ENCODE assay signal across 8 cellular contexts in genomic region chr15:89057506-89058133, GRCh38. TPM values are rescaled to one million over a fixed set of nuclear protein-coding genes. Genes with fewer than 3 reads are reported as not detected.
DNase-seq lines count a peak whose midpoint lies in the region; ATAC-seq and TF ChIP-seq lines count a peak whose summit lies in the region.

No MANE protein-coding gene starts in this region.

- TF ChIP-seq CTCF in 22Rv1 (IDR thresholded peaks at IDR 0.05) (peak; percentile 98), Peyer's patch (IDR thresholded peaks at IDR 0.05) (peak; percentile 84 to 98 (median 95)), fibroblast of mammary gland (conservative IDR thresholded peaks at IDR 0.05; ENCODE audit: control insufficient read depth, insufficient read depth, low read depth, low read length) (peak; percentile 93), neural progenitor cell (IDR thresholded peaks at IDR 0.05) (peak; percentile 99)

- H3F3A ChIP-seq in neural progenitor cell (ENCODE audit: low read depth): no peaks in the 10 kb centered on the region

- H3K4me3 Mint-ChIP-seq in neural progenitor cell: no peak overlapping the region

- no peaks in the 10 kb centered on the region for H3K27me3 ChIP-seq in Peyer's patch
- H3K27me3 ChIP-seq in neural progenitor cell: no peaks in the 10 kb centered on the region

- H3K9me3 ChIP-seq in Peyer's patch (no peaks in the 10 kb centered on the region), neural progenitor cell (ENCODE audit: low read depth) (no peaks in the 10 kb centered on the region)

- DNase-seq in HT1080 (ENCODE audit: low read depth) (peak; percentile 84), Peyer's patch (peak; percentile 68 to 91 (median 90)), fibroblast of mammary gland (ENCODE audit: low read depth) (peak; percentile 69), neural progenitor cell (ENCODE audit: low spot score) (peak; percentile 82), stromal cell of bone marrow (ENCODE audit: low read depth) (peak; percentile 60)
- peak; percentile 94 to 97 for DNase-seq in activated T-cell treated with anti-CD3 and anti-CD28 coated beads, Interleukin-2, amount 50 U/mL, for 48 hours

- H3K36me3 Mint-ChIP-seq in neural progenitor cell: no peaks in the 10 kb centered on the region

- no peaks in the 10 kb centered on the region for H4K20me1 ChIP-seq in neural progenitor cell (ENCODE audit: low read depth)

- H3K4me2 ChIP-seq in neural progenitor cell: no peak overlapping the region

- H2AFZ ChIP-seq in neural progenitor cell (replicated peaks): peak overlapping the region; percentile 36

- no peak overlapping the region for H3K9ac ChIP-seq in neural progenitor cell

- H3K9me3 Mint-ChIP-seq in neural progenitor cell: no peaks in the 10 kb centered on the region

- peak; percentile 53 for ATAC-seq in GM18498 (IDR thresholded peaks at IDR 0.05; ENCODE audit: unreplicated experiment)

- no peak overlapping the region for H3K27ac ChIP-seq in 22Rv1
- no peak overlapping the region for H3K27ac ChIP-seq in Peyer's patch
- H3K27ac ChIP-seq in neural progenitor cell: no peak overlapping the region

- H3K4me1 ChIP-seq in Peyer's patch: no peaks in the 10 kb centered on the region
- H3K4me1 ChIP-seq in neural progenitor cell: no peaks in the 10 kb centered on the region

- no peak for TF ChIP-seq POLR2A in Peyer's patch (IDR thresholded peaks at IDR 0.05)

- no peaks in the 10 kb centered on the region for H3K4me1 Mint-ChIP-seq in neural progenitor cell

- H3K4me3 ChIP-seq in Peyer's patch (no peak overlapping the region), fibroblast of mammary gland (ENCODE audit: control insufficient read depth, low read depth, low read length) (no peak overlapping the region), neural progenitor cell (no peak overlapping the region)

- H3K36me3 ChIP-seq in Peyer's patch (no peaks in the 10 kb centered on the region), neural progenitor cell (no peaks in the 10 kb centered on the region)

- no peaks in the 10 kb centered on the region for H3K79me2 ChIP-seq in neural progenitor cell (ENCODE audit: low read depth)

- H3K27ac Mint-ChIP-seq in neural progenitor cell: no peak overlapping the region

- peaks cover 2% of the 10 kb centered on the region for H3K27me3 Mint-ChIP-seq in neural progenitor cell (ENCODE audit: insufficient read depth, low read depth)

RNA-seq across cellular contexts. Expression of gene ABHD2, which starts 30.6 kb away (rescaled TPM):
- total RNA-seq in HT1080 (2014; rRNA removed; shearing (Covaris generic)): 68.0 and 77.6 TPM in 2 replicates
- polyA plus RNA-seq in HT1080 (2015; cell fraction: cytosol; rRNA removed): 22.7 and 33.2 TPM in 2 replicates
- polyA plus RNA-seq in HT1080 (2015; cell fraction: nucleus; rRNA removed): 73.7 and 81.1 TPM in 2 replicates
- total RNA-seq in Peyer's patch (100 to 1,000 TPM in 3 of 4 donors, 10 to 100 TPM in 1; 75.9 to 190 (median 121) TPM), neural progenitor cell (ENCODE audit: low replicate concordance) (10.9 and 18.1 TPM in 2 replicates)
